1 cellular context compared by ENCODE assay signal in the genomic region with DNA sequence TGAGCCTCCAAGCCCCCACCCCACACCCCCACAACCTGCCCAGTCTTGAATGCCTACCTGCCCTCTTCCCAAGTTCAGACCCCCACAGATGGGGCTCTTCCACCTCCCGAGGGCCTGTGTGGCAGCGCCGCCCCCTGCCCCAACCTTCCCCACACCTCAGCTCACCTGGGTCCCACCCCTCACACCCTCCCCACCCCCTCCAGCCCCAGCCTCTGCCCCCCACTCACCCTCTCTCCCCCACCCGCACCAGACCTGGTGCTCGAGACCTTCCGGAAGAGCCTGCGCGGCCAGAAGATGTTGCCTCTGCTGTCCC.
TF ChIP-seq lines count a peak whose summit lies in the region.

No MANE protein-coding gene starts in this region.

TF ChIP-seq in GM23338, 12 proteins besides CTCF, POLR2A, EP300 and RAD21 (continued from another document):
- TF ChIP-seq, protein P1, sequence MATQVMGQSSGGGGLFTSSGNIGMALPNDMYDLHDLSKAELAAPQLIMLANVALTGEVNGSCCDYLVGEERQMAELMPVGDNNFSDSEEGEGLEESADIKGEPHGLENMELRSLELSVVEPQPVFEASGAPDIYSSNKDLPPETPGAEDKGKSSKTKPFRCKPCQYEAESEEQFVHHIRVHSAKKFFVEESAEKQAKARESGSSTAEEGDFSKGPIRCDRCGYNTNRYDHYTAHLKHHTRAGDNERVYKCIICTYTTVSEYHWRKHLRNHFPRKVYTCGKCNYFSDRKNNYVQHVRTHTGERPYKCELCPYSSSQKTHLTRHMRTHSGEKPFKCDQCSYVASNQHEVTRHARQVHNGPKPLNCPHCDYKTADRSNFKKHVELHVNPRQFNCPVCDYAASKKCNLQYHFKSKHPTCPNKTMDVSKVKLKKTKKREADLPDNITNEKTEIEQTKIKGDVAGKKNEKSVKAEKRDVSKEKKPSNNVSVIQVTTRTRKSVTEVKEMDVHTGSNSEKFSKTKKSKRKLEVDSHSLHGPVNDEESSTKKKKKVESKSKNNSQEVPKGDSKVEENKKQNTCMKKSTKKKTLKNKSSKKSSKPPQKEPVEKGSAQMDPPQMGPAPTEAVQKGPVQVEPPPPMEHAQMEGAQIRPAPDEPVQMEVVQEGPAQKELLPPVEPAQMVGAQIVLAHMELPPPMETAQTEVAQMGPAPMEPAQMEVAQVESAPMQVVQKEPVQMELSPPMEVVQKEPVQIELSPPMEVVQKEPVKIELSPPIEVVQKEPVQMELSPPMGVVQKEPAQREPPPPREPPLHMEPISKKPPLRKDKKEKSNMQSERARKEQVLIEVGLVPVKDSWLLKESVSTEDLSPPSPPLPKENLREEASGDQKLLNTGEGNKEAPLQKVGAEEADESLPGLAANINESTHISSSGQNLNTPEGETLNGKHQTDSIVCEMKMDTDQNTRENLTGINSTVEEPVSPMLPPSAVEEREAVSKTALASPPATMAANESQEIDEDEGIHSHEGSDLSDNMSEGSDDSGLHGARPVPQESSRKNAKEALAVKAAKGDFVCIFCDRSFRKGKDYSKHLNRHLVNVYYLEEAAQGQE (IDR thresholded peaks at IDR 0.05; ENCODE audit: unreplicated experiment): no peak
- TF ChIP-seq POLR2AphosphoS5 (IDR thresholded peaks at IDR 0.05; ENCODE audit: low read depth) (no peak), ZNF331 (CRISPR knock-in tag; IDR thresholded peaks at IDR 0.05; ENCODE audit: low read depth) (no peak), ZNF114 (CRISPR knock-in tag; IDR thresholded peaks at IDR 0.05) (no peak)
- TF ChIP-seq, protein P2, sequence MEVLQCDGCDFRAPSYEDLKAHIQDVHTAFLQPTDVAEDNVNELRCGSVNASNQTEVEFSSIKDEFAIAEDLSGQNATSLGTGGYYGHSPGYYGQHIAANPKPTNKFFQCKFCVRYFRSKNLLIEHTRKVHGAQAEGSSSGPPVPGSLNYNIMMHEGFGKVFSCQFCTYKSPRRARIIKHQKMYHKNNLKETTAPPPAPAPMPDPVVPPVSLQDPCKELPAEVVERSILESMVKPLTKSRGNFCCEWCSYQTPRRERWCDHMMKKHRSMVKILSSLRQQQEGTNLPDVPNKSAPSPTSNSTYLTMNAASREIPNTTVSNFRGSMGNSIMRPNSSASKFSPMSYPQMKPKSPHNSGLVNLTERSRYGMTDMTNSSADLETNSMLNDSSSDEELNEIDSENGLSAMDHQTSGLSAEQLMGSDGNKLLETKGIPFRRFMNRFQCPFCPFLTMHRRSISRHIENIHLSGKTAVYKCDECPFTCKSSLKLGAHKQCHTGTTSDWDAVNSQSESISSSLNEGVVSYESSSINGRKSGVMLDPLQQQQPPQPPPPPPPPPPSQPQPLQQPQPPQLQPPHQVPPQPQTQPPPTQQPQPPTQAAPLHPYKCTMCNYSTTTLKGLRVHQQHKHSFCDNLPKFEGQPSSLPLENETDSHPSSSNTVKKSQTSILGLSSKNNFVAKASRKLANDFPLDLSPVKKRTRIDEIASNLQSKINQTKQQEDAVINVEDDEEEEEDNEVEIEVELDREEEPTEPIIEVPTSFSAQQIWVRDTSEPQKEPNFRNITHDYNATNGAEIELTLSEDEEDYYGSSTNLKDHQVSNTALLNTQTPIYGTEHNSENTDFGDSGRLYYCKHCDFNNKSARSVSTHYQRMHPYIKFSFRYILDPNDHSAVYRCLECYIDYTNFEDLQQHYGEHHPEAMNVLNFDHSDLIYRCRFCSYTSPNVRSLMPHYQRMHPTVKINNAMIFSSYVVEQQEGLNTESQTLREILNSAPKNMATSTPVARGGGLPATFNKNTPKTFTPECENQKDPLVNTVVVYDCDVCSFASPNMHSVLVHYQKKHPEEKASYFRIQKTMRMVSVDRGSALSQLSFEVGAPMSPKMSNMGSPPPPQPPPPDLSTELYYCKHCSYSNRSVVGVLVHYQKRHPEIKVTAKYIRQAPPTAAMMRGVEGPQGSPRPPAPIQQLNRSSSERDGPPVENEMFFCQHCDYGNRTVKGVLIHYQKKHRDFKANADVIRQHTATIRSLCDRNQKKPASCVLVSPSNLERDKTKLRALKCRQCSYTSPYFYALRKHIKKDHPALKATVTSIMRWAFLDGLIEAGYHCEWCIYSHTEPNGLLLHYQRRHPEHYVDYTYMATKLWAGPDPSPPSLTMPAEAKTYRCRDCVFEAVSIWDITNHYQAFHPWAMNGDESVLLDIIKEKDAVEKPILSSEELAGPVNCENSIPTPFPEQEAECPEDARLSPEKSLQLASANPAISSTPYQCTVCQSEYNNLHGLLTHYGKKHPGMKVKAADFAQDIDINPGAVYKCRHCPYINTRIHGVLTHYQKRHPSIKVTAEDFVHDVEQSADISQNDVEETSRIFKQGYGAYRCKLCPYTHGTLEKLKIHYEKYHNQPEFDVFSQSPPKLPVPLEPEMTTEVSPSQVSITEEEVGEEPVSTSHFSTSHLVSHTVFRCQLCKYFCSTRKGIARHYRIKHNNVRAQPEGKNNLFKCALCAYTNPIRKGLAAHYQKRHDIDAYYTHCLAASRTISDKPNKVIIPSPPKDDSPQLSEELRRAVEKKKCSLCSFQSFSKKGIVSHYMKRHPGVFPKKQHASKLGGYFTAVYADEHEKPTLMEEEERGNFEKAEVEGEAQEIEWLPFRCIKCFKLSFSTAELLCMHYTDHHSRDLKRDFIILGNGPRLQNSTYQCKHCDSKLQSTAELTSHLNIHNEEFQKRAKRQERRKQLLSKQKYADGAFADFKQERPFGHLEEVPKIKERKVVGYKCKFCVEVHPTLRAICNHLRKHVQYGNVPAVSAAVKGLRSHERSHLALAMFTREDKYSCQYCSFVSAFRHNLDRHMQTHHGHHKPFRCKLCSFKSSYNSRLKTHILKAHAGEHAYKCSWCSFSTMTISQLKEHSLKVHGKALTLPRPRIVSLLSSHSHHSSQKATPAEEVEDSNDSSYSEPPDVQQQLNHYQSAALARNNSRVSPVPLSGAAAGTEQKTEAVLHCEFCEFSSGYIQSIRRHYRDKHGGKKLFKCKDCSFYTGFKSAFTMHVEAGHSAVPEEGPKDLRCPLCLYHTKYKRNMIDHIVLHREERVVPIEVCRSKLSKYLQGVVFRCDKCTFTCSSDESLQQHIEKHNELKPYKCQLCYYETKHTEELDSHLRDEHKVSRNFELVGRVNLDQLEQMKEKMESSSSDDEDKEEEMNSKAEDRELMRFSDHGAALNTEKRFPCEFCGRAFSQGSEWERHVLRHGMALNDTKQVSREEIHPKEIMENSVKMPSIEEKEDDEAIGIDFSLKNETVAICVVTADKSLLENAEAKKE (CRISPR knock-in tag; IDR thresholded peaks at IDR 0.05): no peak
